13 cellular contexts compared by ENCODE assay signal in genomic region chr2:109239720-109240119, GRCh38.
A peak's percentile ranks its signal among the peaks of the same experiment; 100 is the strongest.
DNase-seq lines count a peak whose midpoint lies in the region; ATAC-seq, FAIRE-seq and TF ChIP-seq lines count a peak whose summit lies in the region.
"Had no signal": no experiment of that assay in that cellular context is flagged by ENCODE, and none has a peak within 500 bp of the region (broad histone marks: within the 10 kb centered on the region; RNA-seq: fewer than 3 reads in every experiment).

No MANE protein-coding gene starts in this region.

- no peaks in the 10 kb centered on the region for H3K27me3 Mint-ChIP-seq in natural killer cell (ENCODE audit: low read depth in 2 of 2)
- H3K27me3 Mint-ChIP-seq in natural killer cell treated with Interleukin-12 subunit alpha and Interleukin-12 subunit beta and Interleukin-15 and Interleukin-18, amount 100 ng/mL, for 72 hours = no peaks in the 10 kb centered on the region
- H3K27me3 Mint-ChIP-seq in activated naive CD8-positive, alpha-beta T cell treated with anti-CD3 and anti-CD28 coated beads for 36 hours = no peaks in the 10 kb centered on the region

- ATAC-seq in natural killer cell (no peak), left colon (no peak), pancreas (no peak), GM21360 (IDR thresholded peaks at IDR 0.05; ENCODE audit: unreplicated experiment) (no peak)
- no peak for ATAC-seq in natural killer cell treated with Interleukin-12 subunit alpha and Interleukin-12 subunit beta and Interleukin-15 and Interleukin-18, amount 100 ng/mL, for 72 hours
- ATAC-seq: activated T-helper 17 cell treated with anti-CD3 and anti-CD28 coated beads, Interleukin-2, amount 50 U/mL, for 72 hours had no signal

- H3K36me3 ChIP-seq in ascending aorta = no peaks in the 10 kb centered on the region
- no peaks in the 10 kb centered on the region for H3K36me3 ChIP-seq in pancreas
- H3K36me3 ChIP-seq: colonic mucosa had no signal

- H3K27ac ChIP-seq in ascending aorta (peak overlapping the region; percentile 86 to 95), pancreas (no peak overlapping the region)
- H3K27ac ChIP-seq: colonic mucosa, VCaP had no signal

- H3K27me3 ChIP-seq in ascending aorta (no peaks in the 10 kb centered on the region), pancreas (no peaks in the 10 kb centered on the region)
- H3K27me3 ChIP-seq: colonic mucosa had no signal

- H3K9me3 ChIP-seq in ascending aorta (no peaks in the 10 kb centered on the region), pancreas (no peaks in the 10 kb centered on the region)
- H3K9me3 ChIP-seq: colonic mucosa had no signal

- H3K9me3 Mint-ChIP-seq in natural killer cell = no peaks in the 10 kb centered on the region
- no peaks in the 10 kb centered on the region for H3K9me3 Mint-ChIP-seq in natural killer cell treated with Interleukin-12 subunit alpha and Interleukin-12 subunit beta and Interleukin-15 and Interleukin-18, amount 100 ng/mL, for 72 hours
- no peaks in the 10 kb centered on the region for H3K9me3 Mint-ChIP-seq in activated naive CD8-positive, alpha-beta T cell treated with anti-CD3 and anti-CD28 coated beads for 36 hours
- H3K9me3 Mint-ChIP-seq: activated T-helper 17 cell treated with anti-CD3 and anti-CD28 coated beads, Interleukin-2, amount 50 U/mL, for 72 hours had no signal

- FAIRE-seq in pancreas (lab: Jason Lieb, UNC) = no peak

- intact Hi-C loops in natural killer cell (cut with micrococcal nuclease) = no loop called here
- intact Hi-C loops in ascending aorta (cut with DNase I) = loop anchor here (5.0 kb wide), 2 partner anchors 37 to 273 kb away; no protein-coding TSS in a partner anchor
- intact Hi-C loops in left colon (cut with DNase I, micrococcal nuclease) = no loop called here
- intact Hi-C loops in pancreas (cut with DNase I) = no loop called here

- no peak for TF ChIP-seq CTCF in natural killer cell (IDR thresholded peaks at IDR 0.05)
- no peak for TF ChIP-seq CTCF in ascending aorta (IDR thresholded peaks at IDR 0.05)
- TF ChIP-seq CTCF in pancreas (IDR thresholded peaks at IDR 0.05) = no peak

- 76 to 82% methylated on average over 6 of the region's 6 CpGs for WGBS in pancreas, 2 donors

- peaks cover 39 to 44% of the 10 kb centered on the region in 2 donors for H3K4me1 Mint-ChIP-seq in natural killer cell
- H3K4me1 Mint-ChIP-seq in natural killer cell treated with Interleukin-12 subunit alpha and Interleukin-12 subunit beta and Interleukin-15 and Interleukin-18, amount 100 ng/mL, for 72 hours (ENCODE audit: low read depth in 2 of 2) = peaks cover 30 to 34% of the 10 kb centered on the region in 2 donors
- peaks cover 29% of the 10 kb centered on the region for H3K4me1 Mint-ChIP-seq in activated naive CD8-positive, alpha-beta T cell treated with anti-CD3 and anti-CD28 coated beads for 36 hours

- no peak for DNase-seq in natural killer cell
- no peak for DNase-seq in natural killer cell treated with Interleukin-12 subunit alpha and Interleukin-12 subunit beta and Interleukin-15 and Interleukin-18, amount 100 ng/mL, for 72 hours (ENCODE audit: low spot score)
- DNase-seq in ascending aorta (ENCODE audit: low spot score in 2 of 2) = peak in 1 of 2 donors; percentile 64
- DNase-seq in kidney glomerular epithelial cell (lab: John Stamatoyannopoulos, UW) = peak; percentile 60
- no peak for DNase-seq in activated naive CD8-positive, alpha-beta T cell treated with anti-CD3 and anti-CD28 coated beads for 36 hours
- no peak for DNase-seq in left colon
- DNase-seq in pancreas = no peak
- DNase-seq: colonic mucosa; NCI-H2029 treated with DMSO at 0.1 percent for 48 hours; stimulated activated CD4-positive, alpha-beta T cell treated with anti-CD3 and anti-CD28 coated beads, Interleukin-4, amount 100 ng/mL, for 4 hours had no signal

- H3K27ac Mint-ChIP-seq in natural killer cell = peak overlapping the region; percentile 83 to 86
- H3K27ac Mint-ChIP-seq in natural killer cell treated with Interleukin-12 subunit alpha and Interleukin-12 subunit beta and Interleukin-15 and Interleukin-18, amount 100 ng/mL, for 72 hours = peak overlapping the region in 1 of 2 donors; percentile 83
- no peak overlapping the region for H3K27ac Mint-ChIP-seq in activated naive CD8-positive, alpha-beta T cell treated with anti-CD3 and anti-CD28 coated beads for 36 hours
- H3K27ac Mint-ChIP-seq: activated T-helper 17 cell treated with anti-CD3 and anti-CD28 coated beads, Interleukin-2, amount 50 U/mL, for 72 hours had no signal

- H3K36me3 Mint-ChIP-seq in natural killer cell = no peaks in the 10 kb centered on the region
- H3K36me3 Mint-ChIP-seq in natural killer cell treated with Interleukin-12 subunit alpha and Interleukin-12 subunit beta and Interleukin-15 and Interleukin-18, amount 100 ng/mL, for 72 hours = no peaks in the 10 kb centered on the region
- H3K36me3 Mint-ChIP-seq in activated naive CD8-positive, alpha-beta T cell treated with anti-CD3 and anti-CD28 coated beads for 36 hours = no peaks in the 10 kb centered on the region

- H3K4me3 Mint-ChIP-seq in natural killer cell = no peak overlapping the region
- no peak overlapping the region for H3K4me3 Mint-ChIP-seq in natural killer cell treated with Interleukin-12 subunit alpha and Interleukin-12 subunit beta and Interleukin-15 and Interleukin-18, amount 100 ng/mL, for 72 hours
- no peak overlapping the region for H3K4me3 Mint-ChIP-seq in activated naive CD8-positive, alpha-beta T cell treated with anti-CD3 and anti-CD28 coated beads for 36 hours
- H3K4me3 Mint-ChIP-seq: activated T-helper 17 cell treated with anti-CD3 and anti-CD28 coated beads, Interleukin-2, amount 50 U/mL, for 72 hours had no signal

- H3K4me1 ChIP-seq in ascending aorta (peaks cover 30 to 89% of the 10 kb centered on the region in 2 donors), pancreas (peaks cover 0 to 11% (median 3%) of the 10 kb centered on the region in 3 donors)
- H3K4me1 ChIP-seq: colonic mucosa had no signal

- H3K4me3 ChIP-seq in ascending aorta (no peak overlapping the region), pancreas (no peak overlapping the region)
- H3K4me3 ChIP-seq: colonic mucosa had no signal

Comparison
In these comparisons a context has a peak if more than half of its experiments do, and no peak if none do; other contexts are left out.
1. H3K27ac ChIP-seq: peak in ascending aorta (2 of 2); none in pancreas (0 of 4).